Comparison of ENCODE assay signal across 2 cellular contexts in genomic region chr17:68580236-68580903, GRCh38.
TF ChIP-seq lines count a peak whose summit lies in the region.

No MANE protein-coding gene starts in this region.

TF ChIP-seq in K562, 482 proteins besides CTCF, POLR2A, EP300 and RAD21:
- no peak for TF ChIP-seq CREBBP (IDR thresholded peaks at IDR 0.05; ENCODE audit: low read depth, low read length)
- TF ChIP-seq E2F3 (CRISPR knock-in tag; IDR thresholded peaks at IDR 0.05): no peak
- peak; percentile 77 for TF ChIP-seq CEBPB (tag; IDR thresholded peaks at IDR 0.05)
- no peak for TF ChIP-seq ZNF140 (CRISPR knock-in tag; IDR thresholded peaks at IDR 0.05)
- no peak for TF ChIP-seq RFX5 (IDR thresholded peaks at IDR 0.05; ENCODE audit: low read depth, low read length)
- TF ChIP-seq CBFA2T3 (IDR thresholded peaks at IDR 0.05): no peak
- no peak for TF ChIP-seq GMEB1 (CRISPR knock-in tag; IDR thresholded peaks at IDR 0.05)
- TF ChIP-seq ZNF398 (CRISPR knock-in tag; IDR thresholded peaks at IDR 0.05): no peak
- no peak for TF ChIP-seq MXD1 (CRISPR knock-in tag; IDR thresholded peaks at IDR 0.05; ENCODE audit: borderline replicate concordance, poor library complexity, severe bottlenecking)
- no peak for TF ChIP-seq GABPB2 (CRISPR knock-in tag; conservative IDR thresholded peaks at IDR 0.05)
- no peak for TF ChIP-seq SMAD1 (IDR thresholded peaks at IDR 0.05; ENCODE audit: low read depth, low read length, partially characterized antibody)
- TF ChIP-seq CTBP1 (IDR thresholded peaks at IDR 0.05; ENCODE audit: borderline replicate concordance): no peak
- no peak for TF ChIP-seq CEBPG (CRISPR knock-in tag; IDR thresholded peaks at IDR 0.05)
- TF ChIP-seq CEBPG (tag; conservative IDR thresholded peaks at IDR 0.05 in 1 of 2, IDR thresholded peaks at IDR 0.05 in 1 of 2): peak in 1 of 2 experiments; percentile 51; a peak in 1 of 4 replicates
TF ChIP-seq in K562: peak in this region for 2.

TF ChIP-seq in HepG2, 621 proteins besides CTCF, POLR2A, EP300 and RAD21 (continues in another document):
- peak; percentile 75 for TF ChIP-seq ZMYM4 (CRISPR knock-in tag; IDR thresholded peaks at IDR 0.05)
- TF ChIP-seq SOX13 (IDR thresholded peaks at IDR 0.05): peak; percentile 19; the same call in 1 of the 2 replicates
- TF ChIP-seq SOX13 (CRISPR knock-in tag; conservative IDR thresholded peaks at IDR 0.05 in 1 of 2, IDR thresholded peaks at IDR 0.05 in 1 of 2): peak in 1 of 2 experiments; percentile 95; a peak in 2 of 4 replicates
- peak; percentile 38; the same call in 1 of the 2 replicates for TF ChIP-seq KDM1A (CRISPR knock-in tag; IDR thresholded peaks at IDR 0.05)
- peak; percentile 98 for TF ChIP-seq RXRA (CRISPR knock-in tag; IDR thresholded peaks at IDR 0.05)
- peak; percentile 78; the same call in 1 of the 2 replicates for TF ChIP-seq KDM3A (CRISPR knock-in tag; IDR thresholded peaks at IDR 0.05; ENCODE audit: low read depth)
- peak; percentile 28; the same call in 1 of the 2 replicates for TF ChIP-seq KDM4B (CRISPR knock-in tag; IDR thresholded peaks at IDR 0.05)
- TF ChIP-seq ZBTB34 (CRISPR knock-in tag; IDR thresholded peaks at IDR 0.05): peak; percentile 35; the same call in 1 of the 2 replicates
- peak; percentile 72 for TF ChIP-seq POGZ (CRISPR knock-in tag; IDR thresholded peaks at IDR 0.05)
- peak; percentile 50; the same call in 1 of the 2 replicates for TF ChIP-seq ZNF512 (CRISPR knock-in tag; IDR thresholded peaks at IDR 0.05)
- TF ChIP-seq RFXAP (CRISPR knock-in tag; IDR thresholded peaks at IDR 0.05; ENCODE audit: borderline replicate concordance): 0 out of 2 replicates have a peak, but pooled peaks have one; percentile 49
- peak; percentile 60; the same call in 1 of the 2 replicates for TF ChIP-seq HOXA5 (CRISPR knock-in tag; IDR thresholded peaks at IDR 0.05)
- TF ChIP-seq ZNF652 (CRISPR knock-in tag; IDR thresholded peaks at IDR 0.05; ENCODE audit: borderline replicate concordance, low read depth): peak; percentile 81
- peak; percentile 60 for TF ChIP-seq CBX1 (IDR thresholded peaks at IDR 0.05; ENCODE audit: low read depth)
- no peak for TF ChIP-seq ZNF775 (CRISPR knock-in tag; IDR thresholded peaks at IDR 0.05; ENCODE audit: borderline replicate concordance)
- peak; percentile 57; the same call in 1 of the 2 replicates for TF ChIP-seq ZNF292 (CRISPR knock-in tag; IDR thresholded peaks at IDR 0.05; ENCODE audit: borderline replicate concordance, low read depth)
- TF ChIP-seq ARID4A (CRISPR knock-in tag; IDR thresholded peaks at IDR 0.05; ENCODE audit: borderline replicate concordance): peak; percentile 47; the same call in 1 of the 2 replicates
- no peak for TF ChIP-seq ZNF784 (CRISPR knock-in tag; IDR thresholded peaks at IDR 0.05; ENCODE audit: borderline replicate concordance)
- TF ChIP-seq THRA (CRISPR knock-in tag; IDR thresholded peaks at IDR 0.05; ENCODE audit: borderline replicate concordance): peak; percentile 99
- peak; percentile 55; the same call in 1 of the 2 replicates for TF ChIP-seq ZNF205 (CRISPR knock-in tag; IDR thresholded peaks at IDR 0.05)
- TF ChIP-seq MAZ (IDR thresholded peaks at IDR 0.05; ENCODE audit: borderline replicate concordance, low read depth, low read length): no peak
- peak; percentile 42; the same call in 1 of the 2 replicates for TF ChIP-seq MAZ (CRISPR knock-in tag; IDR thresholded peaks at IDR 0.05; ENCODE audit: low read depth)
- no peak for TF ChIP-seq NPAS2 (CRISPR knock-in tag; IDR thresholded peaks at IDR 0.05; ENCODE audit: borderline replicate concordance)
- 0 out of 2 replicates have a peak, but pooled peaks have one; percentile 80 for TF ChIP-seq DNMT3B (CRISPR knock-in tag; conservative IDR thresholded peaks at IDR 0.05)
- peak; percentile 43; the same call in 1 of the 2 replicates for TF ChIP-seq ZNF761 (CRISPR knock-in tag; conservative IDR thresholded peaks at IDR 0.05)
- TF ChIP-seq ZNF614 (CRISPR knock-in tag; IDR thresholded peaks at IDR 0.05; ENCODE audit: borderline replicate concordance): peak; percentile 69
- TF ChIP-seq ARNT2 (CRISPR knock-in tag; IDR thresholded peaks at IDR 0.05; ENCODE audit: low read depth): peak; percentile 29; the same call in 1 of the 2 replicates
- TF ChIP-seq ZHX1 (CRISPR knock-in tag; IDR thresholded peaks at IDR 0.05; ENCODE audit: low read depth): 0 out of 2 replicates have a peak, but pooled peaks have one; percentile 67
- peak; percentile 53; the same call in 1 of the 2 replicates for TF ChIP-seq REPIN1 (CRISPR knock-in tag; IDR thresholded peaks at IDR 0.05; ENCODE audit: borderline replicate concordance, low read depth)
- TF ChIP-seq ZNF331 (CRISPR knock-in tag; IDR thresholded peaks at IDR 0.05): peak; percentile 96
- no peak for TF ChIP-seq SATB2 (CRISPR knock-in tag; IDR thresholded peaks at IDR 0.05)
- TF ChIP-seq TFDP1 (CRISPR knock-in tag; IDR thresholded peaks at IDR 0.05; ENCODE audit: borderline replicate concordance): no peak
- 0 out of 2 replicates have a peak, but pooled peaks have one; percentile 53 for TF ChIP-seq ETV6 (CRISPR knock-in tag; conservative IDR thresholded peaks at IDR 0.05)
- 0 out of 2 replicates have a peak, but pooled peaks have one; percentile 12 for TF ChIP-seq ZNF770 (CRISPR knock-in tag; IDR thresholded peaks at IDR 0.05)
- TF ChIP-seq ZNF709 (CRISPR knock-in tag; IDR thresholded peaks at IDR 0.05): 0 out of 2 replicates have a peak, but pooled peaks have one; percentile 25
- TF ChIP-seq ATF2 (CRISPR knock-in tag; IDR thresholded peaks at IDR 0.05): 0 out of 2 replicates have a peak, but pooled peaks have one; percentile 19
- TF ChIP-seq GFI1 (CRISPR knock-in tag; IDR thresholded peaks at IDR 0.05; ENCODE audit: borderline replicate concordance): peak; percentile 87
